In the genomic region with DNA sequence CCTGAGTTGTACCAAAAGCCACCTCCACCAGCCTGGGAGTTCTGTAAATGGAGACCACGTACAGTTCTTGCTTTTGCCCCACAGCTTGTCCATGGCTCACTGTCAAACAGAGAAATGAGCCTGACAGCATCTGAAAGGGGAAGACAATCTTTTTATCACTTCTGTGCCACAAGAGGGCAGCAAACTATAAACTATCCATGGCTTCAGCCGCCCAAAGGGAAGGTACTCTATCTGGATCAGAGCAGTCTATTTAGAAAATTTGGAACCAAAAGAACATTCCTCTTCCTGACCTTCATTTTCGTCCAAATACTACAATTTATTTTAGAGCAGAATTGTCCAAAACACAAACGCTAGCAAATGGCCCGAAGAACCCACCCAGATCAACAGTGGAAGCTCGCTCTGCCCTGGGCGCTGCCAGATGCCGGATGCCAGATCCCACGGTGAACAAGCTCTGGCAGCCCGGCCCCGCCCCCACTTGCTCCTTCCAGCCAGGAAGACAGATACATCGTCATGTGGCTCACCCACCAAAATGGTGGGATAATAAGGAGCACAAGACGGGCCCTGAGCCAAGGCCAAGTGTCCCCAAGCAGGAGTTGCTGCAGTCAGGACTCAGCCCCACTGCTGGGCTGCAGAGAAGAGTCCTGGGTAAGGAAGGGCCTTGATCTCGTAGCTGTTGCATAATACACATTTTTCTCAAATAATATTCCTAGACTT, we compare ENCODE assay signal across 8 cellular contexts. TPM values are rescaled to one million over a fixed set of nuclear protein-coding genes. Genes with fewer than 3 reads are reported as not detected.
DNase-seq lines count a peak whose midpoint lies in the region; ATAC-seq and TF ChIP-seq lines count a peak whose summit lies in the region.

No MANE protein-coding gene starts in this region.

- peaks cover 7% of the 10 kb centered on the region for H3K4me1 Mint-ChIP-seq in T-helper 17 cell

- H3K9ac ChIP-seq in mammary epithelial cell (ENCODE audit: insufficient read depth, low read length) = peak overlapping the region; percentile 30

- no peaks in the 10 kb centered on the region for H3K36me3 Mint-ChIP-seq in T-helper 17 cell (ENCODE audit: low read depth)

- in situ Hi-C loops in mammary epithelial cell (cut with MboI; ENCODE audit: low sequenced_read_pairs in 2 of 2) = loop anchor here (10.0 to 25.0 kb wide), 5 partner anchors 160 to 467 kb away; partner anchors contain the start of genes STX5 (in 1 of the 2), TEX54 (in 1 of the 2) and WDR74 (in 1 of the 2)

- peak overlapping the region; percentile 42 to 47 (median 42) for H3K4me3 ChIP-seq in mammary epithelial cell (replicated peaks in 1 of 3; ENCODE audit: insufficient read depth in 1 of 3, low read depth in 2 of 3, low read length in 3 of 3)

- H3K27me3 ChIP-seq in mammary epithelial cell (ENCODE audit: insufficient read depth, low read length) = no peaks in the 10 kb centered on the region

- CTCF ChIA-PET in mammary epithelial cell (lab: Charles Lee; ENCODE audit: low non-redundant PET) = interaction anchor here (0.5 to 1.2 kb wide), 9 partner anchors 15 to 361 kb away, joined by 3 to 8 read pairs (median 5); partner anchors contain the start of gene ASRGL1

- H2AFZ ChIP-seq in mammary epithelial cell (ENCODE audit: low read depth, low read length) = peak overlapping the region; percentile 93

- H3K4me3 Mint-ChIP-seq in T-helper 17 cell = no peak overlapping the region

- WGBS in mammary epithelial cell (ENCODE audit: low coverage, missing lambda C conversion rate) = 2% methylated on average over 13 of the region's 14 CpGs

- dilution Hi-C loops in mammary epithelial cell (cut with HindIII; ENCODE audit: low sequenced_read_pairs) = loop anchor here (5.0 to 25.0 kb wide), 3 partner anchors 102 to 467 kb away; no protein-coding TSS in a partner anchor

- no peaks in the 10 kb centered on the region for H3K79me2 ChIP-seq in mammary epithelial cell (ENCODE audit: insufficient read depth, low read length)

- H4K20me1 ChIP-seq in mammary epithelial cell (ENCODE audit: insufficient read depth, low read length) = no peaks in the 10 kb centered on the region

- peaks cover 9% of the 10 kb centered on the region for H3K4me1 ChIP-seq in mammary epithelial cell (ENCODE audit: insufficient read depth, low read length)

- H3K27ac Mint-ChIP-seq in T-helper 17 cell = no peak overlapping the region

- H3K27me3 Mint-ChIP-seq in T-helper 17 cell = no peaks in the 10 kb centered on the region

- peak overlapping the region; percentile 88 for H3K4me2 ChIP-seq in mammary epithelial cell (ENCODE audit: insufficient read depth, low read depth, low read length)

- H3K27ac ChIP-seq in mammary epithelial cell (ENCODE audit: insufficient read depth, low read depth, low read length) = no peak overlapping the region

- BruUV-seq in mammary epithelial cell (replicated peaks; lab: Mats Ljungman, UMichigan) = no TSS peak

- TF ChIP-seq CTCF in mammary epithelial cell (conservative IDR thresholded peaks at IDR 0.05 in 1 of 2, IDR thresholded peaks at IDR 0.05 in 1 of 2; ENCODE audit: extremely low read depth in 1 of 2, insufficient read depth in 1 of 2, low read depth in 1 of 2, low read length in 2 of 2) = peak; percentile 52 to 62

- no peaks in the 10 kb centered on the region for H3K36me3 ChIP-seq in mammary epithelial cell (ENCODE audit: insufficient read depth, low read length)

- intact Hi-C loops in mammary epithelial cell (cut with micrococcal nuclease) = loop anchor here (1.0 to 10.0 kb wide), 6 partner anchors 29 to 470 kb away; partner anchors contain the start of gene TMEM179B

- H3K9me3 ChIP-seq in T-helper 17 cell (ENCODE audit: control insufficient read depth, low read length, poor library complexity, severe bottlenecking) = no peaks in the 10 kb centered on the region
- H3K9me3 ChIP-seq in mammary epithelial cell (replicated peaks; ENCODE audit: insufficient read depth, low read length) = no peaks in the 10 kb centered on the region

- DNase-seq in activated gamma-delta T cell treated with Interleukin-2 at 50 U/mL for 16 hours = peak; percentile 45
- DNase-seq in activated gamma-delta T cell (lab: John Stamatoyannopoulos, UW) = no peak
- DNase-seq in NCI-H1930 (lab: John Stamatoyannopoulos, UW) = peak; percentile 32 to 65
- no peak for DNase-seq in T-helper 17 cell
- peak; percentile 75 for DNase-seq in mammary epithelial cell
- peak; percentile 56 for DNase-seq in iPS DF 4.7 (ENCODE audit: extremely low read depth, low spot score)
- DNase-seq in renal cortical epithelial cell (ENCODE audit: low read depth) = peak; percentile 74

- peak; percentile 85 for ATAC-seq in T-helper 17 cell
- ATAC-seq in GM21360 (IDR thresholded peaks at IDR 0.05; ENCODE audit: unreplicated experiment) = no peak

RNA-seq across cellular contexts. Expression of gene SCGB1A1, which starts 23.9 kb away (rescaled TPM):
- total RNA-seq in T-helper 17 cell = not detected
- total RNA-seq in mammary epithelial cell = not detected
- not detected for polyA plus RNA-seq in mammary epithelial cell
- polyA minus RNA-seq in mammary epithelial cell = not detected
- total RNA-seq in renal cortical epithelial cell = not detected in 2 replicates

RNA-seq across cellular contexts. Expression of gene ASRGL1, which starts 57.7 kb away (rescaled TPM):
- total RNA-seq in T-helper 17 cell (under 1 TPM; 0.75 to 0.89 TPM), mammary epithelial cell (under 1 TPM in 1 of 2 donors, not detected in 1; 0.50 TPM), renal cortical epithelial cell (11.6 and 63.3 TPM in 2 replicates)
- 0.32 TPM for polyA plus RNA-seq in mammary epithelial cell
- not detected for polyA minus RNA-seq in mammary epithelial cell

Comparison
In these comparisons a context has a peak if more than half of its experiments do, and no peak if none do; other contexts are left out.
1. DNase-seq: peak in activated gamma-delta T cell treated with Interleukin-2 at 50 U/mL for 16 hours (single experiment), NCI-H1930 (2 of 2), mammary epithelial cell (single experiment), iPS DF 4.7 (single experiment) and renal cortical epithelial cell (single experiment); none in activated gamma-delta T cell (single experiment) and T-helper 17 cell (0 of 3).